ENCODE assay signal across 29 cellular contexts in genomic region chr5:97644896-97645295, GRCh38.
A peak's percentile ranks its signal among the peaks of the same experiment; 100 is the strongest.
DNase-seq lines count a peak whose midpoint lies in the region; ATAC-seq lines count a peak whose summit lies in the region.
"Had no signal": no experiment of that assay in that cellular context is flagged by ENCODE, and none has a peak within 500 bp of the region (broad histone marks: within the 10 kb centered on the region; RNA-seq: fewer than 3 reads in every experiment).

No MANE protein-coding gene starts in this region.

- H2AK5ac ChIP-seq in mesendoderm (ENCODE audit: low read length) (no peak overlapping the region), trophoblast cell (ENCODE audit: low read length) (no peak overlapping the region)

- H3K23ac ChIP-seq in mesendoderm (ENCODE audit: low read length) (no peak overlapping the region), trophoblast cell (ENCODE audit: low read length) (no peak overlapping the region)

- H3K56ac ChIP-seq in mesendoderm (ENCODE audit: low read length) = no peak overlapping the region

- H3K9ac ChIP-seq in mesendoderm (ENCODE audit: low read length) = no peak overlapping the region
- no peak overlapping the region for H3K9ac ChIP-seq in trophoblast cell (ENCODE audit: low read length)
- H3K9ac ChIP-seq: BLaER1; BLaER1 treated with 17β-estradiol and CSF1 and Interleukin-3, amounts not matched to agents 10 nM and 100 nM had no signal

- H3K4ac ChIP-seq in mesendoderm (ENCODE audit: low read depth, low read length) (no peak overlapping the region), trophoblast cell (ENCODE audit: low read depth, low read length) (no peak overlapping the region)

- H4K5ac ChIP-seq in mesendoderm (ENCODE audit: low read length) = no peak overlapping the region

- no peaks in the 10 kb centered on the region for H3K9me3 ChIP-seq in trophoblast cell (ENCODE audit: insufficient read depth, low read depth, low read length)
- H3K9me3 ChIP-seq: A549, BE2C, BLaER1 had no signal

- H2AFZ ChIP-seq in trophoblast cell (ENCODE audit: insufficient read depth, low read length, poor library complexity) = no peak overlapping the region

- no peaks in the 10 kb centered on the region for H3K79me1 ChIP-seq in mesendoderm (ENCODE audit: low read length)
- no peaks in the 10 kb centered on the region for H3K79me1 ChIP-seq in trophoblast cell (ENCODE audit: low read length)

- H4K8ac ChIP-seq in mesendoderm (ENCODE audit: low read depth, low read length) (no peak overlapping the region), trophoblast cell (ENCODE audit: low read depth, low read length) (no peak overlapping the region)

- no peak for ATAC-seq in HG03432 (IDR thresholded peaks at IDR 0.05; ENCODE audit: unreplicated experiment)
- ATAC-seq: A549; CD8-positive, alpha-beta T cell had no signal

- H3K79me2 ChIP-seq in mesendoderm (ENCODE audit: control insufficient read depth, insufficient read depth, low read length) (no peaks in the 10 kb centered on the region), trophoblast cell (ENCODE audit: control insufficient read depth, insufficient read depth, low read length, poor library complexity) (no peaks in the 10 kb centered on the region)

- H2BK12ac ChIP-seq in trophoblast cell (ENCODE audit: low read length) = no peak overlapping the region

- H2BK5ac ChIP-seq in mesendoderm (ENCODE audit: low read length) (no peak overlapping the region), trophoblast cell (ENCODE audit: low read depth, low read length, poor library complexity) (no peak overlapping the region)

- no peak overlapping the region for H4K91ac ChIP-seq in trophoblast cell (ENCODE audit: low read depth, low read length)

- H2BK120ac ChIP-seq in mesendoderm (ENCODE audit: low read depth, low read length) = no peak overlapping the region
- no peak overlapping the region for H2BK120ac ChIP-seq in trophoblast cell (ENCODE audit: insufficient read depth, low read length, poor library complexity)

- H3K18ac ChIP-seq in mesendoderm (ENCODE audit: low read length) (no peak overlapping the region), trophoblast cell (ENCODE audit: low read length) (no peak overlapping the region)

- H3K36me3 ChIP-seq in mesendoderm (ENCODE audit: control insufficient read depth, insufficient read depth, low read length) = no peaks in the 10 kb centered on the region
- no peaks in the 10 kb centered on the region for H3K36me3 ChIP-seq in trophoblast cell (ENCODE audit: control insufficient read depth in 1 of 2, insufficient read depth in 2 of 2, low read length in 2 of 2)
- H3K36me3 ChIP-seq: BE2C; BLaER1; BLaER1 treated with 17β-estradiol and CSF1 and Interleukin-3, amounts not matched to agents 10 nM and 100 nM had no signal

- H3K4me1 ChIP-seq in mesendoderm (ENCODE audit: control insufficient read depth, low read depth, low read length) = no peaks in the 10 kb centered on the region
- H3K4me1 ChIP-seq in trophoblast cell (ENCODE audit: control insufficient read depth in 1 of 2, insufficient read depth in 2 of 2, low read length in 2 of 2) = no peaks in the 10 kb centered on the region
- H3K4me1 ChIP-seq: A549, BE2C, Caco-2 had no signal

- H3K4me3 ChIP-seq in mesendoderm (ENCODE audit: low read length) = no peak overlapping the region
- H3K4me3 ChIP-seq in trophoblast cell (ENCODE audit: low read depth, low read length) = no peak overlapping the region
- H3K4me3 ChIP-seq: A549; BLaER1; BLaER1 treated with 17β-estradiol and CSF1 and Interleukin-3, amounts not matched to agents 10 nM and 100 nM had no signal

- H3K4me2 ChIP-seq in mesendoderm (ENCODE audit: low read length) (no peak overlapping the region), trophoblast cell (ENCODE audit: low read length) (no peak overlapping the region)
- H3K4me2 ChIP-seq: A549; BLaER1; BLaER1 treated with 17β-estradiol and CSF1 and Interleukin-3, amounts not matched to agents 10 nM and 100 nM had no signal

- 100% methylated on average over 1 of the region's 2 CpGs for WGBS in mesendoderm (ENCODE audit: extremely low coverage, insufficient coverage, low lambda C conversion rate)
- WGBS in trophoblast cell (ENCODE audit: extremely low coverage, insufficient coverage, insufficient read length) = no CpG with 5 or more reads among the region's 2 CpGs

- no peak overlapping the region for H3K14ac ChIP-seq in trophoblast cell (ENCODE audit: low read length)

- H3K27ac ChIP-seq in mesendoderm (ENCODE audit: low read depth, low read length) (no peak overlapping the region), trophoblast cell (ENCODE audit: low read depth, low read length) (no peak overlapping the region)
- H3K27ac ChIP-seq: 22Rv1; A549; BLaER1; BLaER1 treated with 17β-estradiol and CSF1 and Interleukin-3, amounts not matched to agents 10 nM and 100 nM; C4-2B had no signal

- H3K27me3 ChIP-seq in mesendoderm (ENCODE audit: insufficient read depth, low read length, poor library complexity) = no peaks in the 10 kb centered on the region
- no peaks in the 10 kb centered on the region for H3K27me3 ChIP-seq in trophoblast cell (ENCODE audit: insufficient read depth, low read length)
- H3K27me3 ChIP-seq: BE2C; BLaER1; BLaER1 treated with 17β-estradiol and CSF1 and Interleukin-3, amounts not matched to agents 10 nM and 100 nM had no signal

- DNase-seq in mesendoderm = peak; percentile 60
- DNase-seq in trophoblast cell = peak; percentile 10 to 52
- DNase-seq in RPMI8226 = no peak
- DNase-seq: 8988T; ACHN; AML-193; BE2C; C1 segment of cervical spinal cord; Caco-2; Calu3; CD4-positive, alpha-beta memory T cell; CD4-positive, alpha-beta T cell; CD4-positive, CD25-positive, alpha-beta regulatory T cell; CD8-positive, alpha-beta memory T cell; CD8-positive, alpha-beta T cell; COR-L47; DMS 273 treated with DMSO at 0.1 percent for 48 hours; DMS153; DMS53; DMS79; DMS79 treated with DMSO at 0.1 percent for 48 hours; DND-41; EL had no signal

- H2BK15ac ChIP-seq in mesendoderm (replicated peaks; ENCODE audit: low read depth) = no peak overlapping the region

- no peak overlapping the region for H4K12ac ChIP-seq in trophoblast cell (ENCODE audit: low read depth, low read length)
